In the genomic region with DNA sequence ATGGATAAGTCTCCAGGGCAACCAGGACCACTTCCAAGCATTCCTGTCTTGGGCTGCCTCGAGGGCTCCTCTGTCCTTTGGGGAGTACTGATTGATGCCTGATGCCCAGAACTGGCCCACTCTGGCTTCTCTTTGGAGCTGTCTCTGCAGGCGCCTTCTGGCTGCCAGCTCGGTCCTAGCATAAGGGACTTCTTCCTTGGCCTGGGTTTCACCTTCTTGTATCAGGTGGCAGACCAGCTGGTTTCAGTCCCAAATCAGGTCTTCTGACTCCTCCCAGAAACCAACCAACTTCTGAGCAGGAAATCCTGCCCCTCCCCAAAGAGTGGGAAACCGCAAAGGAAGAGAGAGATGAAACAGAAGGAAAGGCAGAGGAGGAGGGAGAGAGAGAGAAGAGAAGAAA, we compare ENCODE assay signal across 1 cellular context.
TF ChIP-seq lines count a peak whose summit lies in the region.

No MANE protein-coding gene starts in this region.

TF ChIP-seq in K562, 482 proteins besides CTCF, POLR2A, EP300 and RAD21:
- TF ChIP-seq, protein P1, sequence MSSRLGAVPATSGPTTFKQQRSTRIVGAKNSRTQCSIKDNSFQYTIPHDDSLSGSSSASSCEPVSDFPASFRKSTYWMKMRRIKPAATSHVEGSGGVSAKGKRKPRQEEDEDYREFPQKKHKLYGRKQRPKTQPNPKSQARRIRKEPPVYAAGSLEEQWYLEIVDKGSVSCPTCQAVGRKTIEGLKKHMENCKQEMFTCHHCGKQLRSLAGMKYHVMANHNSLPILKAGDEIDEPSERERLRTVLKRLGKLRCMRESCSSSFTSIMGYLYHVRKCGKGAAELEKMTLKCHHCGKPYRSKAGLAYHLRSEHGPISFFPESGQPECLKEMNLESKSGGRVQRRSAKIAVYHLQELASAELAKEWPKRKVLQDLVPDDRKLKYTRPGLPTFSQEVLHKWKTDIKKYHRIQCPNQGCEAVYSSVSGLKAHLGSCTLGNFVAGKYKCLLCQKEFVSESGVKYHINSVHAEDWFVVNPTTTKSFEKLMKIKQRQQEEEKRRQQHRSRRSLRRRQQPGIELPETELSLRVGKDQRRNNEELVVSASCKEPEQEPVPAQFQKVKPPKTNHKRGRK (tag; IDR thresholded peaks at IDR 0.05): peak; percentile 77
- TF ChIP-seq MGA (IDR thresholded peaks at IDR 0.05): no peak
- TF ChIP-seq MEIS2 (IDR thresholded peaks at IDR 0.05; ENCODE audit: partially characterized antibody): no peak
TF ChIP-seq in K562: peak in this region for 1.
